8 cellular contexts compared by ENCODE assay signal in the genomic region with DNA sequence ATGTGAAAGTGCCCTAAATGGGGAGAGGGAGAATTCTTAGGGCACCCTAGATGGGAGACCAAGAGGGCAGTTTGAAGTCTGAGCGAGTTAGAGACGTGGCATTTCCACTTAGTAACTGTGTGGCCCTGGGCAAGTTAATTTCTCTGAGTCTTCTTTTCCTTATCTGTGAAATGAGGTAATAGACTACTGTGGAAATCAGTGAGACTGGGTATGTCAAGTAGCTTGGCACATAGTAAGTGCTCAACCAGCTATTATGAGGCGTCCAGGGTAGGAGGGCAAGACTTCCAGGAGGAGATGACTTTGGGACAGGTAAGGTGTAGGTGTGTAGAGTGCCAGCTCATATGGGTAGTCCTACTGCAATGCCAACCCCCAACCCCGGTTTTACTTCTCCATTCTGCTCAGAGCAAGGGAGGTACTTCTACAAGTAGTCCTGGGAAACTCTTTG. TPM values are rescaled to one million over a fixed set of nuclear protein-coding genes. Genes with fewer than 3 reads are reported as not detected.
DNase-seq lines count a peak whose midpoint lies in the region; ATAC-seq and TF ChIP-seq lines count a peak whose summit lies in the region.

No MANE protein-coding gene starts in this region.

- H3K4me1 ChIP-seq in OCI-LY3 (ENCODE audit: low read length) = peaks cover 16% of the 10 kb centered on the region

- peak overlapping the region; percentile 82 for H3K9ac ChIP-seq in OCI-LY3 (ENCODE audit: low read length)

- H3K4me1 Mint-ChIP-seq in naive B cell = peaks cover 31 to 64% (median 36%) of the 10 kb centered on the region in 3 donors

- H3K9me3 Mint-ChIP-seq in naive B cell = no peaks in the 10 kb centered on the region

- H4K20me1 ChIP-seq in OCI-LY3 (ENCODE audit: insufficient read depth, low read length) = peaks cover 18% of the 10 kb centered on the region

- H3K36me3 ChIP-seq in OCI-LY3 (replicated peaks; ENCODE audit: low read depth, low read length) = peaks cover 12% of the 10 kb centered on the region

- H3K27ac ChIP-seq in OCI-LY3 (ENCODE audit: low read length) (peak overlapping the region; percentile 68), coronary artery (peak overlapping the region; percentile 46 to 67)

- H3K79me2 ChIP-seq in OCI-LY3 (ENCODE audit: low read length) = peaks cover 30% of the 10 kb centered on the region

- H3K4me2 ChIP-seq in OCI-LY3 (ENCODE audit: low read length) = peak overlapping the region; percentile 92

- peak overlapping the region; percentile 79 to 99 (median 91) for H3K4me3 Mint-ChIP-seq in naive B cell

- H3K27me3 ChIP-seq in OCI-LY3 (ENCODE audit: low read depth, low read length) = peaks cover under 1% of the 10 kb centered on the region; the same call in 1 of the 2 replicates

- DNase-seq in coronary artery (ENCODE audit: low spot score) = no peak
- peak; percentile 68 for DNase-seq in naive B cell
- no peak for DNase-seq in NCI-H345 treated with DMSO at 0.1 percent for 48 hours (lab: John Stamatoyannopoulos, UW; ENCODE audit: unreplicated experiment)
- no peak for DNase-seq in NK-92 treated with Interleukin-12 subunit alpha and Interleukin-12 subunit beta, amount 100 ng/mL, for 24 hours (lab: John Stamatoyannopoulos, UW)
- DNase-seq in mucosa of gallbladder (ENCODE audit: low spot score) = no peak

- H3K36me3 Mint-ChIP-seq in naive B cell = peaks cover 0 to 5% of the 10 kb centered on the region in 2 donors

- ATAC-seq in GM18517 (IDR thresholded peaks at IDR 0.05; ENCODE audit: unreplicated experiment) = peak; percentile 71
- ATAC-seq in HG02610 (IDR thresholded peaks at IDR 0.05; ENCODE audit: unreplicated experiment) = peak; percentile 71
- peak; percentile 81 to 84 for ATAC-seq in naive B cell (ENCODE audit: low read depth in 2 of 2)

- H3K27ac Mint-ChIP-seq in naive B cell = peak overlapping the region; percentile 67 to 98 (median 92)

- peaks cover 0 to 4% (median 0%) of the 10 kb centered on the region in 3 donors for H3K27me3 Mint-ChIP-seq in naive B cell

- H2AFZ ChIP-seq in OCI-LY3 (ENCODE audit: low read depth, low read length) = no peak overlapping the region

- no peaks in the 10 kb centered on the region for H3K9me3 ChIP-seq in OCI-LY3 (ENCODE audit: insufficient read depth, low read length)

- H3K4me3 ChIP-seq in OCI-LY3 (ENCODE audit: low read length) (peak overlapping the region; percentile 90), coronary artery (peak overlapping the region; percentile 79)

- TF ChIP-seq CTCF in OCI-LY3 (IDR thresholded peaks at IDR 0.05; ENCODE audit: low read depth, low read length) (no peak), coronary artery (IDR thresholded peaks at IDR 0.05) (no peak)

RNA-seq across cellular contexts. Expression of gene KIF3B, which starts 0.8 kb away (rescaled TPM):
- polyA plus RNA-seq in naive B cell (ENCODE audit: low read depth in 6 of 6) = 1 to 10 TPM; 1.0 to 9.7 (median 6.5) TPM
- total RNA-seq in mucosa of gallbladder = 59.6 TPM
